29 cellular contexts compared by ENCODE assay signal in the genomic region with DNA sequence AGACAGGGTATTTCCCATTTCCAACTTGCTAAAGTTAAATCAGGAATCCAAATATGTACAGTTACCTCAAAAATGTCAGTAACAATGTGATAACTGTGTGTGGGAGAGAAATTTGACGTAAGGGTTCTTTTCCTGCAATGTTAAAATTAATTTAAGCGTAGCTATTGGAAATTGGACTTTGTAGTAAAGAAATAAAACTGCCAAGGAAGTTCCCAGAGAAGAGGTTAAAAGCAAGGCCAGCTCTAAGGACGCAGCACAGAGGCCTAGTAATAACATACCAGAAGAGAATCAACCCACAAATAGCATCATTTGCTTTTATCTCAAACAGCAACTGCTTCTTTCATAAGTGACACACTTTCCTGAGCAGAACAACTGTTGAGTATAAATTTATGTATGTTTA. TPM values are rescaled to one million over a fixed set of nuclear protein-coding genes. Genes with fewer than 3 reads are reported as not detected.
"Had no signal": no experiment of that assay in that cellular context is flagged by ENCODE, and none has a peak within 500 bp of the region (broad histone marks: within the 10 kb centered on the region; RNA-seq: fewer than 3 reads in every experiment).

No MANE protein-coding gene starts in this region.

- H3K9me3 ChIP-seq: esophagus squamous epithelium, spleen, tibial nerve had no signal

- H3K36me3 ChIP-seq: esophagus squamous epithelium, spleen, tibial nerve had no signal

- H3K27me3 ChIP-seq: esophagus squamous epithelium, spleen, tibial nerve had no signal

- H3K4me3 ChIP-seq: esophagus squamous epithelium, spleen, tibial nerve had no signal

- H3K4me1 ChIP-seq: esophagus squamous epithelium, parathyroid adenoma, spleen, tibial nerve had no signal

- H3K79me2 ChIP-seq: parathyroid adenoma had no signal

- DNase-seq: activated CD4-positive, alpha-beta T cell treated with anti-CD3 and anti-CD28 coated beads for 4 hours; activated CD4-positive, alpha-beta T cell treated with anti-CD3 and anti-CD28 coated beads, Interleukin-2, amount 50 U/mL, for 4 hours; activated naive CD4-positive, alpha-beta T cell; activated T-cell treated with anti-CD3 and anti-CD28 coated beads for 4 hours; activated T-cell treated with anti-CD3 and anti-CD28 coated beads, Interleukin-2, amount 50 U/mL, for 72 hours; aorta; central memory CD4-positive, alpha-beta T cell; endodermal cell; esophagus squamous epithelium; foreskin fibroblast; head of caudate nucleus; hippocampal formation; kidney; left colon; midbrain; naive thymus-derived CD4-positive, alpha-beta T cell; nucleus accumbens; right cardiac atrium; spleen; stimulated activated naive CD4-positive, alpha-beta T cell treated with Interleukin-2 at 50 U/mL for 16 hours had no signal

- FAIRE-seq: kidney had no signal

- H3K27ac ChIP-seq: epithelial cell of prostate, esophagus squamous epithelium, parathyroid adenoma, spleen, tibial nerve, VCaP had no signal

- H3K9ac ChIP-seq: parathyroid adenoma had no signal

- H3K9me3 Mint-ChIP-seq: activated T-cell treated with anti-CD3 and anti-CD28 coated beads, Interleukin-2, amount 50 U/mL, for 72 hours; dendritic cell treated with granulocyte-macrophage colony-stimulating factor and Interleukin-4, amounts not matched to agents 40 ng/mL and 50 ng/mL, for 4 days; endodermal cell; naive thymus-derived CD4-positive, alpha-beta T cell; neural crest cell had no signal

- H3K27me3 Mint-ChIP-seq: activated naive CD8-positive, alpha-beta T cell; dendritic cell treated with granulocyte-macrophage colony-stimulating factor and Interleukin-4, amounts not matched to agents 40 ng/mL and 50 ng/mL, for 4 days; naive thymus-derived CD4-positive, alpha-beta T cell had no signal

- H3K36me3 Mint-ChIP-seq: activated naive CD8-positive, alpha-beta T cell; naive thymus-derived CD4-positive, alpha-beta T cell had no signal

- H2AFZ ChIP-seq: parathyroid adenoma had no signal

- H3K4me3 Mint-ChIP-seq: activated naive CD8-positive, alpha-beta T cell; activated T-cell treated with anti-CD3 and anti-CD28 coated beads, Interleukin-2, amount 50 U/mL, for 72 hours; dendritic cell treated with granulocyte-macrophage colony-stimulating factor and Interleukin-4, amounts not matched to agents 40 ng/mL and 50 ng/mL, for 4 days; endodermal cell; naive thymus-derived CD4-positive, alpha-beta T cell; neural crest cell had no signal

- H3K4me1 Mint-ChIP-seq: endodermal cell; naive thymus-derived CD4-positive, alpha-beta T cell; neural crest cell had no signal

- H3K27ac Mint-ChIP-seq: activated naive CD8-positive, alpha-beta T cell; activated T-cell treated with anti-CD3 and anti-CD28 coated beads, Interleukin-2, amount 50 U/mL, for 72 hours; dendritic cell treated with granulocyte-macrophage colony-stimulating factor and Interleukin-4, amounts not matched to agents 40 ng/mL and 50 ng/mL, for 4 days; endodermal cell; naive thymus-derived CD4-positive, alpha-beta T cell had no signal

- ATAC-seq: activated T-cell treated with anti-CD3 and anti-CD28 coated beads, Interleukin-2, amount 50 U/mL, for 72 hours; left colon; naive thymus-derived CD4-positive, alpha-beta T cell; right cardiac atrium had no signal

RNA-seq across cellular contexts. Expression of a gene that starts 36.8 kb away (rescaled TPM):
- total RNA-seq: activated T-cell treated with anti-CD3 and anti-CD28 coated beads, Interleukin-2, amount 50 U/mL, for 72 hours; esophagus squamous epithelium; kidney; naive thymus-derived CD4-positive, alpha-beta T cell; spleen; T-helper 1 cell treated with Interleukin-12 subunit alpha and Interleukin-12 subunit beta and Interleukin-4 antibody, amounts not matched to agents 30 ng/mL and 1 ng/mL, for 36 hours; tibial nerve had no signal
- polyA plus RNA-seq: naive thymus-derived CD4-positive, alpha-beta T cell; spleen; urinary bladder had no signal
